In the genomic region with DNA sequence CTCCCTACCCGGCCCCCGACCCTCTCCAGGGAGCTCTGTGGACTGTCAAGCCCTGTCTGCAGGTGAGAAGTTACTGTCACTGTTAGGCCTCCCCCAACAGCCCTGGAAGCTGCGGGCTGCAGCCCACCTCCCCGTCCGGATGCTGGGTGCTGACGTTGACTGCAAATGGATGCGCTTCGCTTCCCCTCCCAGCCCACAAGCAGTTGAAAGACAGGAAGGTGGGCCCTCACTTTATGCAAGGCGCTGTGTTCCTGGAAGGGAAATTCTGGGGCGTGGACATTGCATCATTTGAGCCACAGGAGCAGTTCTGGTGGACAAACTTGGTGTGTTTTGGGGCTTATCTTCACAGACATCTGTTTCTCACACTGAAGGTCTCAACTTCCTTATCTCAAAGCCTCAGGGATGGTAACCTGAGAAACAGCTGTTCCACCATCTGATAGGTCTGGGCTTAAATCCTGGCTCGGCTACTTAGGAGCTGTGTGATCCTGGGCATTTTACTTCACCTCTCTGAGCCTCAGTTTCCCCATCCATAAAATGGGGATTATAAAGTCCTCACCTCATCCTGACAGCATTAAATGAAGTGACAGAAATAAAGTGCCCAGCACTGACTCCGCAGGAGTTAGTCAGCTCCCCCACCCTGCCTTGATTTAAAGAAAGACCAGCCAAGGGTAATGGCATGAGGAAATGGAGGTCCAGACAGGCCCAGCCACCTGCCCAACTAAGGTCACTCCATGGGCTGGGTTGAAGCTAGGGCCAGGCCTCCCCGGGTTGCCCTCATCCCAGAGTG, we compare ENCODE assay signal across 1 cellular context.
TF ChIP-seq lines count a peak whose summit lies in the region.

No MANE protein-coding gene starts in this region.

TF ChIP-seq in K562, 482 proteins besides CTCF, POLR2A, EP300 and RAD21 (continued from another document and continues in another):
- TF ChIP-seq CBX5 (IDR thresholded peaks at IDR 0.05; ENCODE audit: borderline replicate concordance, low read depth) (0 out of 2 replicates have a peak, but pooled peaks have one; percentile 24), ZNF551 (CRISPR knock-in tag; IDR thresholded peaks at IDR 0.05) (no peak), PHF20 (IDR thresholded peaks at IDR 0.05; ENCODE audit: partially characterized antibody) (peak; percentile 58), HOXB6 (CRISPR knock-in tag; IDR thresholded peaks at IDR 0.05; ENCODE audit: borderline replicate concordance) (no peak), CAMTA2 (CRISPR knock-in tag; conservative IDR thresholded peaks at IDR 0.05) (no peak), FOXA3 (CRISPR knock-in tag; conservative IDR thresholded peaks at IDR 0.05 in 1 of 2, IDR thresholded peaks at IDR 0.05 in 1 of 2) (peak in 1 of 2 experiments; percentile 28; a peak in 2 of 4 replicates), MTA1 (IDR thresholded peaks at IDR 0.05; ENCODE audit: borderline replicate concordance) (peak; percentile 95), HNRNPK (IDR thresholded peaks at IDR 0.05; ENCODE audit: low read depth, low read length, poor library complexity, severe bottlenecking) (no peak), SRSF9 (IDR thresholded peaks at IDR 0.05; ENCODE audit: borderline replicate concordance, low read depth, low read length) (no peak), POLR3A (IDR thresholded peaks at IDR 0.05; ENCODE audit: borderline replicate concordance, extremely low read depth, insufficient read depth, insufficient read length) (no peak), ZBTB17 (CRISPR knock-in tag; IDR thresholded peaks at IDR 0.05) (no peak), TCFL5 (CRISPR knock-in tag; conservative IDR thresholded peaks at IDR 0.05) (peak; percentile 37; the same call in 1 of the 2 replicates), STAG1 (CRISPR knock-in tag; IDR thresholded peaks at IDR 0.05; ENCODE audit: borderline replicate concordance) (no peak), SETDB1 (IDR thresholded peaks at IDR 0.05; ENCODE audit: low read length) (no peak), ZNF165 (CRISPR knock-in tag; IDR thresholded peaks at IDR 0.05; ENCODE audit: borderline replicate concordance) (no peak), CREB1 (IDR thresholded peaks at IDR 0.05) (peak; percentile 70; the same call in 1 of the 2 replicates), CREB1 (CRISPR knock-in tag; IDR thresholded peaks at IDR 0.05) (peak; percentile 82), RFX1 (IDR thresholded peaks at IDR 0.05) (peak; percentile 75), GABPA (tag; conservative IDR thresholded peaks at IDR 0.05; ENCODE audit: low read depth) (peak; percentile 67), NFE2L1 (tag; IDR thresholded peaks at IDR 0.05; ENCODE audit: borderline replicate concordance, low read depth) (no peak), COPS2 (conservative IDR thresholded peaks at IDR 0.05) (no peak), PHB2 (IDR thresholded peaks at IDR 0.05; ENCODE audit: low read depth) (peak; percentile 98), KLF6 (CRISPR knock-in tag; IDR thresholded peaks at IDR 0.05; ENCODE audit: borderline replicate concordance) (peak; percentile 78; the same call in 1 of the 2 replicates), NFE2 (IDR thresholded peaks at IDR 0.05; ENCODE audit: low read depth) (peak; percentile 50), GTF2A2 (tag; IDR thresholded peaks at IDR 0.05) (no peak), SRSF7 (optimal IDR thresholded peaks at IDR 0.05; ENCODE audit: low read depth, low read length) (no peak), NR2C2 (CRISPR knock-in tag; IDR thresholded peaks at IDR 0.05) (no peak), NR2C2 (tag; IDR thresholded peaks at IDR 0.05) (peak; percentile 56; the same call in 1 of the 2 replicates), MEF2A (IDR thresholded peaks at IDR 0.05; ENCODE audit: control insufficient read depth, low read depth, low read length) (peak; percentile 84), ZKSCAN3 (CRISPR knock-in tag; IDR thresholded peaks at IDR 0.05) (no peak), ZNF75A (CRISPR knock-in tag; IDR thresholded peaks at IDR 0.05) (no peak), ZNF668 (CRISPR knock-in tag; IDR thresholded peaks at IDR 0.05) (0 out of 2 replicates have a peak, but pooled peaks have one; percentile 6), PHTF2 (CRISPR knock-in tag; IDR thresholded peaks at IDR 0.05) (no peak), KHSRP (IDR thresholded peaks at IDR 0.05) (peak; percentile 89), SMAD1 (IDR thresholded peaks at IDR 0.05; ENCODE audit: low read depth, low read length, partially characterized antibody) (peak; percentile 75), ETV5 (CRISPR knock-in tag; IDR thresholded peaks at IDR 0.05; ENCODE audit: low read depth) (no peak; the same call in 1 of the 2 replicates), PRMT5 (CRISPR knock-in tag; IDR thresholded peaks at IDR 0.05) (no peak), TBL1XR1 (IDR thresholded peaks at IDR 0.05; ENCODE audit: low read length in 2 of 2) (peak; percentile 88 to 99; a peak in 3 of 4 replicates), ZNF707 (CRISPR knock-in tag; conservative IDR thresholded peaks at IDR 0.05) (no peak), ZC3H4 (CRISPR knock-in tag; IDR thresholded peaks at IDR 0.05; ENCODE audit: borderline replicate concordance) (no peak), RHOXF2B (CRISPR knock-in tag; conservative IDR thresholded peaks at IDR 0.05) (0 out of 2 replicates have a peak, but pooled peaks have one; percentile 41)
- TF ChIP-seq, protein P1, sequence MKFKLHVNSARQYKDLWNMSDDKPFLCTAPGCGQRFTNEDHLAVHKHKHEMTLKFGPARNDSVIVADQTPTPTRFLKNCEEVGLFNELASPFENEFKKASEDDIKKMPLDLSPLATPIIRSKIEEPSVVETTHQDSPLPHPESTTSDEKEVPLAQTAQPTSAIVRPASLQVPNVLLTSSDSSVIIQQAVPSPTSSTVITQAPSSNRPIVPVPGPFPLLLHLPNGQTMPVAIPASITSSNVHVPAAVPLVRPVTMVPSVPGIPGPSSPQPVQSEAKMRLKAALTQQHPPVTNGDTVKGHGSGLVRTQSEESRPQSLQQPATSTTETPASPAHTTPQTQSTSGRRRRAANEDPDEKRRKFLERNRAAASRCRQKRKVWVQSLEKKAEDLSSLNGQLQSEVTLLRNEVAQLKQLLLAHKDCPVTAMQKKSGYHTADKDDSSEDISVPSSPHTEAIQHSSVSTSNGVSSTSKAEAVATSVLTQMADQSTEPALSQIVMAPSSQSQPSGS (CRISPR knock-in tag; IDR thresholded peaks at IDR 0.05): no peak
- TF ChIP-seq, protein P2, sequence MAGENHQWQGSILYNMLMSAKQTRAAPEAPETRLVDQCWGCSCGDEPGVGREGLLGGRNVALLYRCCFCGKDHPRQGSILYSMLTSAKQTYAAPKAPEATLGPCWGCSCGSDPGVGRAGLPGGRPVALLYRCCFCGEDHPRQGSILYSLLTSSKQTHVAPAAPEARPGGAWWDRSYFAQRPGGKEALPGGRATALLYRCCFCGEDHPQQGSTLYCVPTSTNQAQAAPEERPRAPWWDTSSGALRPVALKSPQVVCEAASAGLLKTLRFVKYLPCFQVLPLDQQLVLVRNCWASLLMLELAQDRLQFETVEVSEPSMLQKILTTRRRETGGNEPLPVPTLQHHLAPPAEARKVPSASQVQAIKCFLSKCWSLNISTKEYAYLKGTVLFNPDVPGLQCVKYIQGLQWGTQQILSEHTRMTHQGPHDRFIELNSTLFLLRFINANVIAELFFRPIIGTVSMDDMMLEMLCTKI (IDR thresholded peaks at IDR 0.05; ENCODE audit: partially characterized antibody): no peak
- TF ChIP-seq, protein P3, sequence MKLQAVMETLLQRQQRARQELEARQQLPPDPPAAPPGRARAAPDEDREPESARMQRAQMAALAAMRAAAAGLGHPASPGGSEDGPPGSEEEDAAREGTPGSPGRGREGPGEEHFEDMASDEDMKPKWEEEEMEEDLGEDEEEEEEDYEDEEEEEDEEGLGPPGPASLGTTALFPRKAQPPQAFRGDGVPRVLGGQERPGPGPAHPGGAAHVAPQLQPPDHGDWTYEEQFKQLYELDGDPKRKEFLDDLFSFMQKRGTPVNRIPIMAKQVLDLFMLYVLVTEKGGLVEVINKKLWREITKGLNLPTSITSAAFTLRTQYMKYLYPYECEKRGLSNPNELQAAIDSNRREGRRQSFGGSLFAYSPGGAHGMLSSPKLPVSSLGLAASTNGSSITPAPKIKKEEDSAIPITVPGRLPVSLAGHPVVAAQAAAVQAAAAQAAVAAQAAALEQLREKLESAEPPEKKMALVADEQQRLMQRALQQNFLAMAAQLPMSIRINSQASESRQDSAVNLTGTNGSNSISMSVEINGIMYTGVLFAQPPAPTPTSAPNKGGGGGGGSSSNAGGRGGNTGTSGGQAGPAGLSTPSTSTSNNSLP (IDR thresholded peaks at IDR 0.05; ENCODE audit: borderline replicate concordance, low read depth, low read length): peak; percentile 16; the same call in 1 of the 2 replicates
- TF ChIP-seq, protein P4, sequence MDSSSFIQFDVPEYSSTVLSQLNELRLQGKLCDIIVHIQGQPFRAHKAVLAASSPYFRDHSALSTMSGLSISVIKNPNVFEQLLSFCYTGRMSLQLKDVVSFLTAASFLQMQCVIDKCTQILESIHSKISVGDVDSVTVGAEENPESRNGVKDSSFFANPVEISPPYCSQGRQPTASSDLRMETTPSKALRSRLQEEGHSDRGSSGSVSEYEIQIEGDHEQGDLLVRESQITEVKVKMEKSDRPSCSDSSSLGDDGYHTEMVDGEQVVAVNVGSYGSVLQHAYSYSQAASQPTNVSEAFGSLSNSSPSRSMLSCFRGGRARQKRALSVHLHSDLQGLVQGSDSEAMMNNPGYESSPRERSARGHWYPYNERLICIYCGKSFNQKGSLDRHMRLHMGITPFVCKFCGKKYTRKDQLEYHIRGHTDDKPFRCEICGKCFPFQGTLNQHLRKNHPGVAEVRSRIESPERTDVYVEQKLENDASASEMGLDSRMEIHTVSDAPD (CRISPR knock-in tag; IDR thresholded peaks at IDR 0.05): peak; percentile 57; the same call in 1 of the 2 replicates
- TF ChIP-seq, protein P5, sequence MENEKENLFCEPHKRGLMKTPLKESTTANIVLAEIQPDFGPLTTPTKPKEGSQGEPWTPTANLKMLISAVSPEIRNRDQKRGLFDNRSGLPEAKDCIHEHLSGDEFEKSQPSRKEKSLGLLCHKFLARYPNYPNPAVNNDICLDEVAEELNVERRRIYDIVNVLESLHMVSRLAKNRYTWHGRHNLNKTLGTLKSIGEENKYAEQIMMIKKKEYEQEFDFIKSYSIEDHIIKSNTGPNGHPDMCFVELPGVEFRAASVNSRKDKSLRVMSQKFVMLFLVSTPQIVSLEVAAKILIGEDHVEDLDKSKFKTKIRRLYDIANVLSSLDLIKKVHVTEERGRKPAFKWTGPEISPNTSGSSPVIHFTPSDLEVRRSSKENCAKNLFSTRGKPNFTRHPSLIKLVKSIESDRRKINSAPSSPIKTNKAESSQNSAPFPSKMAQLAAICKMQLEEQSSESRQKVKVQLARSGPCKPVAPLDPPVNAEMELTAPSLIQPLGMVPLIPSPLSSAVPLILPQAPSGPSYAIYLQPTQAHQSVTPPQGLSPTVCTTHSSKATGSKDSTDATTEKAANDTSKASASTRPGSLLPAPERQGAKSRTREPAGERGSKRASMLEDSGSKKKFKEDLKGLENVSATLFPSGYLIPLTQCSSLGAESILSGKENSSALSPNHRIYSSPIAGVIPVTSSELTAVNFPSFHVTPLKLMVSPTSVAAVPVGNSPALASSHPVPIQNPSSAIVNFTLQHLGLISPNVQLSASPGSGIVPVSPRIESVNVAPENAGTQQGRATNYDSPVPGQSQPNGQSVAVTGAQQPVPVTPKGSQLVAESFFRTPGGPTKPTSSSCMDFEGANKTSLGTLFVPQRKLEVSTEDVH (IDR thresholded peaks at IDR 0.05; ENCODE audit: low read depth, partially characterized antibody): peak; percentile 61
- TF ChIP-seq, protein P6, sequence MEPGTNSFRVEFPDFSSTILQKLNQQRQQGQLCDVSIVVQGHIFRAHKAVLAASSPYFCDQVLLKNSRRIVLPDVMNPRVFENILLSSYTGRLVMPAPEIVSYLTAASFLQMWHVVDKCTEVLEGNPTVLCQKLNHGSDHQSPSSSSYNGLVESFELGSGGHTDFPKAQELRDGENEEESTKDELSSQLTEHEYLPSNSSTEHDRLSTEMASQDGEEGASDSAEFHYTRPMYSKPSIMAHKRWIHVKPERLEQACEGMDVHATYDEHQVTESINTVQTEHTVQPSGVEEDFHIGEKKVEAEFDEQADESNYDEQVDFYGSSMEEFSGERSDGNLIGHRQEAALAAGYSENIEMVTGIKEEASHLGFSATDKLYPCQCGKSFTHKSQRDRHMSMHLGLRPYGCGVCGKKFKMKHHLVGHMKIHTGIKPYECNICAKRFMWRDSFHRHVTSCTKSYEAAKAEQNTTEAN (CRISPR knock-in tag; IDR thresholded peaks at IDR 0.05): no peak
- TF ChIP-seq, protein P7, sequence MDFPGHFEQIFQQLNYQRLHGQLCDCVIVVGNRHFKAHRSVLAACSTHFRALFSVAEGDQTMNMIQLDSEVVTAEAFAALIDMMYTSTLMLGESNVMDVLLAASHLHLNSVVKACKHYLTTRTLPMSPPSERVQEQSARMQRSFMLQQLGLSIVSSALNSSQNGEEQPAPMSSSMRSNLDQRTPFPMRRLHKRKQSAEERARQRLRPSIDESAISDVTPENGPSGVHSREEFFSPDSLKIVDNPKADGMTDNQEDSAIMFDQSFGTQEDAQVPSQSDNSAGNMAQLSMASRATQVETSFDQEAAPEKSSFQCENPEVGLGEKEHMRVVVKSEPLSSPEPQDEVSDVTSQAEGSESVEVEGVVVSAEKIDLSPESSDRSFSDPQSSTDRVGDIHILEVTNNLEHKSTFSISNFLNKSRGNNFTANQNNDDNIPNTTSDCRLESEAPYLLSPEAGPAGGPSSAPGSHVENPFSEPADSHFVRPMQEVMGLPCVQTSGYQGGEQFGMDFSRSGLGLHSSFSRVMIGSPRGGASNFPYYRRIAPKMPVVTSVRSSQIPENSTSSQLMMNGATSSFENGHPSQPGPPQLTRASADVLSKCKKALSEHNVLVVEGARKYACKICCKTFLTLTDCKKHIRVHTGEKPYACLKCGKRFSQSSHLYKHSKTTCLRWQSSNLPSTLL (IDR thresholded peaks at IDR 0.05): no peak
- TF ChIP-seq, protein P8, sequence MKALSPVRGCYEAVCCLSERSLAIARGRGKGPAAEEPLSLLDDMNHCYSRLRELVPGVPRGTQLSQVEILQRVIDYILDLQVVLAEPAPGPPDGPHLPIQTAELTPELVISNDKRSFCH (CRISPR knock-in tag; IDR thresholded peaks at IDR 0.05): no peak
- TF ChIP-seq, protein P8 (tag; IDR thresholded peaks at IDR 0.05): peak; percentile 87
- TF ChIP-seq, protein P9, sequence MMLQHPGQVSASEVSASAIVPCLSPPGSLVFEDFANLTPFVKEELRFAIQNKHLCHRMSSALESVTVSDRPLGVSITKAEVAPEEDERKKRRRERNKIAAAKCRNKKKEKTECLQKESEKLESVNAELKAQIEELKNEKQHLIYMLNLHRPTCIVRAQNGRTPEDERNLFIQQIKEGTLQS (IDR thresholded peaks at IDR 0.05): peak; percentile 100
- TF ChIP-seq, protein P9 (CRISPR knock-in tag; conservative IDR thresholded peaks at IDR 0.05): peak; percentile 99
